In the genomic region with DNA sequence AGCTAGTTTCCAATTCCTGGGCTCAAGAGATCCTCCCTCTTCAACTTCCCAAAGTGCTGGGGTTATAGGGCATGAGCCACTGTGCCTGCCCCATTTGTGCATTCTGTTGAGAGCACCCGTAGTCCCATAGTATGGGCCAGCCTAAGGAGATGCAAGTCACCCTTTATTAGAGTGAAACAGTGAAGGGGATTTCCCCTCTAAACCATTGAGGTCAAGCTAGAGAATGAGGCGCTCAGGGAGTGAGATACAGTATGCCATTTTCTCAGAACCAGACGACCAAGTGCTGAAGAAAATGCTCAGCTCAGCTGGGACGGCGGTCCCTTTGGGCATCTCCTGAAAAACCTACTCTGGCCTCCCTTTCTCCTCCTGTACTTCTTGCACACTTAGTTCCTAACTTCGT, we compare ENCODE assay signal across 13 cellular contexts. TPM values are rescaled to one million over a fixed set of nuclear protein-coding genes. Genes with fewer than 3 reads are reported as not detected.
DNase-seq lines count a peak whose midpoint lies in the region; ATAC-seq and TF ChIP-seq lines count a peak whose summit lies in the region.
"Had no signal": no experiment of that assay in that cellular context is flagged by ENCODE, and none has a peak within 500 bp of the region (broad histone marks: within the 10 kb centered on the region; RNA-seq: fewer than 3 reads in every experiment).

No MANE protein-coding gene starts in this region.

- H3K4me3 Mint-ChIP-seq in activated CD4-positive, alpha-beta memory T cell treated with anti-CD3 and anti-CD28 coated beads for 36 hours: no peak overlapping the region
- no peak overlapping the region for H3K4me3 Mint-ChIP-seq in T-helper 2 cell treated with Interferon-gamma antibody and Interleukin-4, amounts not matched to agents 5 μg/mL and 100 μg/mL, for 36 hours

- H3K27ac ChIP-seq in ACC112 (ENCODE audit: low read depth, low read length): 0 out of 2 replicates have a peak overlapping the region, but pooled peaks have one; percentile 16
- H3K27ac ChIP-seq in ascending aorta: no peak overlapping the region
- H3K27ac ChIP-seq: BLaER1, gastrocnemius medialis had no signal

- ATAC-seq in GM19023 (IDR thresholded peaks at IDR 0.05; ENCODE audit: unreplicated experiment) (peak; percentile 67), HG02852 (IDR thresholded peaks at IDR 0.05; ENCODE audit: unreplicated experiment) (peak; percentile 58)
- ATAC-seq: gastrocnemius medialis, mucosa of descending colon had no signal

- H3K27me3 ChIP-seq in ACC112 (ENCODE audit: insufficient read depth, low read length) (no peaks in the 10 kb centered on the region), BE2C (no peaks in the 10 kb centered on the region), ascending aorta (no peaks in the 10 kb centered on the region)
- H3K27me3 ChIP-seq: BLaER1, gastrocnemius medialis had no signal

- H3K79me2 ChIP-seq in ACC112 (ENCODE audit: control insufficient read depth, insufficient read depth, low read length, unreplicated experiment): peaks cover 94% of the 10 kb centered on the region

- H3K4me1 ChIP-seq in ACC112 (ENCODE audit: control insufficient read depth, insufficient read depth, low read length, unreplicated experiment) (peaks cover 40% of the 10 kb centered on the region), BE2C (peaks cover 3% of the 10 kb centered on the region; the same call in 1 of the 2 replicates), ascending aorta (peaks cover 6 to 8% of the 10 kb centered on the region in 2 donors)

- H3K27ac Mint-ChIP-seq in activated CD4-positive, alpha-beta memory T cell treated with anti-CD3 and anti-CD28 coated beads for 36 hours: peak overlapping the region; percentile 51
- no peak overlapping the region for H3K27ac Mint-ChIP-seq in T-helper 2 cell treated with Interferon-gamma antibody and Interleukin-4, amounts not matched to agents 5 μg/mL and 100 μg/mL, for 36 hours

- CTCF ChIA-PET in activated CD4-positive, alpha-beta memory T cell treated with anti-CD3 and anti-CD28 coated beads for 36 hours (lab: Charles Lee): no interaction called here

- intact Hi-C loops in activated CD4-positive, alpha-beta memory T cell treated with anti-CD3 and anti-CD28 coated beads for 36 hours (cut with micrococcal nuclease): no loop called here
- intact Hi-C loops in ascending aorta (cut with DNase I): no loop called here

- peaks cover 28% of the 10 kb centered on the region for H3K36me3 Mint-ChIP-seq in activated CD4-positive, alpha-beta memory T cell treated with anti-CD3 and anti-CD28 coated beads for 36 hours
- H3K36me3 Mint-ChIP-seq in T-helper 2 cell treated with Interferon-gamma antibody and Interleukin-4, amounts not matched to agents 5 μg/mL and 100 μg/mL, for 36 hours (ENCODE audit: low read depth): peaks cover 29% of the 10 kb centered on the region

- TF ChIP-seq CTCF in BE2C (IDR thresholded peaks at IDR 0.05; ENCODE audit: low read depth, low read length) (no peak), ascending aorta (IDR thresholded peaks at IDR 0.05) (no peak)

- DNase-seq in activated CD4-positive, alpha-beta memory T cell treated with anti-CD3 and anti-CD28 coated beads for 36 hours: no peak
- DNase-seq in BE2C: no peak
- DNase-seq in T-helper 2 cell treated with Interferon-gamma antibody and Interleukin-4, amounts not matched to agents 5 μg/mL and 100 μg/mL, for 36 hours (ENCODE audit: low spot score): no peak
- DNase-seq in NCI-H1048 (lab: John Stamatoyannopoulos, UW): no peak
- DNase-seq in ascending aorta (ENCODE audit: low spot score in 2 of 2): no peak
- DNase-seq: gastrocnemius medialis; mucosa of descending colon; NCI-H748 treated with DMSO at 0.1 percent for 48 hours; stimulated activated CD4-positive, alpha-beta T cell treated with anti-CD3 and anti-CD28 coated beads, Interleukin-15, amount 100 ng/mL, for 24 hours had no signal

- no peaks in the 10 kb centered on the region for H3K9me3 ChIP-seq in BE2C
- no peaks in the 10 kb centered on the region for H3K9me3 ChIP-seq in ascending aorta
- H3K9me3 ChIP-seq: BLaER1, gastrocnemius medialis, mucosa of descending colon had no signal

- no peak overlapping the region for H2AFZ ChIP-seq in ACC112 (ENCODE audit: low read length, unreplicated experiment)

- H3K9me3 Mint-ChIP-seq in activated CD4-positive, alpha-beta memory T cell treated with anti-CD3 and anti-CD28 coated beads for 36 hours: no peaks in the 10 kb centered on the region
- H3K9me3 Mint-ChIP-seq in T-helper 2 cell treated with Interferon-gamma antibody and Interleukin-4, amounts not matched to agents 5 μg/mL and 100 μg/mL, for 36 hours: no peaks in the 10 kb centered on the region

- H3K36me3 ChIP-seq in ACC112 (ENCODE audit: insufficient read depth, low read length): peaks cover 18% of the 10 kb centered on the region
- H3K36me3 ChIP-seq in BE2C: peaks cover 38% of the 10 kb centered on the region
- H3K36me3 ChIP-seq in ascending aorta: peaks cover 17 to 31% of the 10 kb centered on the region in 2 donors

- H3K4me3 ChIP-seq in ACC112 (ENCODE audit: low read depth, low read length) (no peak overlapping the region), BE2C (ENCODE audit: low read depth, low read length) (no peak overlapping the region), ascending aorta (no peak overlapping the region)
- H3K4me3 ChIP-seq: BLaER1, gastrocnemius medialis, mucosa of descending colon had no signal

- no peaks in the 10 kb centered on the region for H3K27me3 Mint-ChIP-seq in activated CD4-positive, alpha-beta memory T cell treated with anti-CD3 and anti-CD28 coated beads for 36 hours
- no peaks in the 10 kb centered on the region for H3K27me3 Mint-ChIP-seq in T-helper 2 cell treated with Interferon-gamma antibody and Interleukin-4, amounts not matched to agents 5 μg/mL and 100 μg/mL, for 36 hours (ENCODE audit: low read depth)

- POLR2A ChIA-PET in activated CD4-positive, alpha-beta memory T cell treated with anti-CD3 and anti-CD28 coated beads for 36 hours (lab: Charles Lee): interaction anchor here (8.5 kb wide), 1 partner anchor 19 kb away, joined by 40 read pairs; a partner anchor contains a TSS

- H3K4me1 Mint-ChIP-seq in activated CD4-positive, alpha-beta memory T cell treated with anti-CD3 and anti-CD28 coated beads for 36 hours (ENCODE audit: low read depth): peaks cover 75% of the 10 kb centered on the region
- peaks cover 44% of the 10 kb centered on the region for H3K4me1 Mint-ChIP-seq in T-helper 2 cell treated with Interferon-gamma antibody and Interleukin-4, amounts not matched to agents 5 μg/mL and 100 μg/mL, for 36 hours (ENCODE audit: low read depth)

RNA-seq across cellular contexts. Expression of a gene that starts 18.7 kb away (rescaled TPM):
- 10 to 100 TPM; 84.6 to 90.3 TPM for total RNA-seq in activated CD4-positive, alpha-beta memory T cell treated with anti-CD3 and anti-CD28 coated beads for 36 hours
- 49.0 TPM for polyA plus RNA-seq in BE2C (2012; ENCODE audit: insufficient read depth, insufficient read length, low read depth)
- 19.3 TPM for total RNA-seq in ascending aorta

RNA-seq across cellular contexts. Expression of a gene that starts 48.8 kb away (rescaled TPM):
- 10 to 100 TPM; 21.7 to 22.6 TPM for total RNA-seq in activated CD4-positive, alpha-beta memory T cell treated with anti-CD3 and anti-CD28 coated beads for 36 hours
- 16.7 TPM for polyA plus RNA-seq in BE2C (2012; ENCODE audit: insufficient read depth, insufficient read length, low read depth)
- total RNA-seq in ascending aorta: 30.9 TPM
